Comparison of ENCODE assay signal across 12 cellular contexts in the genomic region with DNA sequence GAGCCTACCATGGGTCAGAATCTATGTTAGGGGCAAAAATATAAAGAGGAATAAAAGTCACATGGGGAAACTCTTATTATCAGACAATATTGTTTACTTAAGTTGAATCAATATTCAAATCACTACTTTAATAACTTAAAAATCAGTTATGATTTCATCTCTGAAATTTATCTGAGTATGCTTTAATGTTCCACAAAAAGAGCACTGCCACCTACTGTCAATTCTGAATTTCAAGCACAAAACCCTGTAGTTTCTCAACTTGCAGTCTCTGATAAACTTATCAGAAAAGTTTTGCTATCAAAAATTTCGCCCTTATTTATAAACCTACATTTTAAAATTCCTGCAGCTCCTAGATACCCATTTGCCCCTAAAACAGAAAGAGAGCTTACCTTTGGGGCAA. TPM values are rescaled to one million over a fixed set of nuclear protein-coding genes. Genes with fewer than 3 reads are reported as not detected.
DNase-seq lines count a peak whose midpoint lies in the region; ATAC-seq and TF ChIP-seq lines count a peak whose summit lies in the region.
"Had no signal": no experiment of that assay in that cellular context is flagged by ENCODE, and none has a peak within 500 bp of the region (broad histone marks: within the 10 kb centered on the region; RNA-seq: fewer than 3 reads in every experiment).

No MANE protein-coding gene starts in this region.

- H3K9ac ChIP-seq in SK-N-SH, result no peak overlapping the region

- peaks cover 21% of the 10 kb centered on the region; the same call in 1 of the 2 replicates for H3K79me2 ChIP-seq in SK-N-SH (ENCODE audit: insufficient read depth)

- H3F3A ChIP-seq in SK-N-SH (replicated peaks; ENCODE audit: insufficient read depth), result peaks cover 23% of the 10 kb centered on the region

- 56% methylated on average over 1 of the region's 1 CpG for WGBS in SK-N-SH (ENCODE audit: low lambda C conversion rate)

- ATAC-seq in SK-N-SH treated with all-trans-retinoic acid at 6 μM for 48 hours (no peak), HG03097 (IDR thresholded peaks at IDR 0.05; ENCODE audit: low FRiP score, unreplicated experiment) (no peak)
- ATAC-seq: naive thymus-derived CD8-positive, alpha-beta T cell had no signal

- no peak overlapping the region for H2AFZ ChIP-seq in SK-N-SH (ENCODE audit: low read depth)

- no peaks in the 10 kb centered on the region for H4K20me1 ChIP-seq in SK-N-SH (ENCODE audit: insufficient read depth)

- H3K4me3 ChIP-seq in SK-N-SH (ENCODE audit: low read depth in 2 of 2, low read length in 1 of 2), result no peak overlapping the region

- no peaks in the 10 kb centered on the region for H3K9me2 ChIP-seq in SK-N-SH

- no peak for TF ChIP-seq EP300 in SK-N-SH (IDR thresholded peaks at IDR 0.05; ENCODE audit: borderline replicate concordance in 1 of 2, low read depth in 1 of 2, low read length in 1 of 2)

- CTCF ChIA-PET in SK-N-SH (lab: Yijun Ruan, JAX), result interaction anchor here (0.6 to 1.0 kb wide), 3 partner anchors 48 to 999 kb away, joined by 3 to 4 read pairs (median 3); a partner anchor contains a TSS

- H3K9me3 ChIP-seq in SK-N-SH, result no peaks in the 10 kb centered on the region

- no peak overlapping the region for H3K27ac ChIP-seq in SK-N-SH (ENCODE audit: low read depth in 2 of 2, low read length in 1 of 2)
- H3K27ac ChIP-seq in substantia nigra (ENCODE audit: low read depth, low read length, poor library complexity, severe bottlenecking), result no peak overlapping the region

- peak; percentile 53 for TF ChIP-seq CTCF in SK-N-SH (IDR thresholded peaks at IDR 0.05)

- no peak for DNase-seq in SK-N-SH
- DNase-seq in NAMALWA (ENCODE audit: low spot score), result peak; percentile 16
- peak; percentile 22 for DNase-seq in dermis blood vessel endothelial cell
- peak; percentile 5 for DNase-seq in renal cortical epithelial cell (ENCODE audit: low read depth)
- no peak for DNase-seq in DMS 273 (lab: John Stamatoyannopoulos, UW; ENCODE audit: unreplicated experiment)
- no peak for DNase-seq in substantia nigra (lab: John Stamatoyannopoulos, UW)
- DNase-seq: activated CD4-positive, alpha-beta T cell treated with anti-CD3 and anti-CD28 coated beads, Interleukin-2, amount 50 U/mL, for 4 hours; activated naive CD4-positive, alpha-beta T cell treated with Interleukin-2 at 50 U/mL for 16 hours; NCI-H510A had no signal

- H3K27me3 ChIP-seq in SK-N-SH (ENCODE audit: insufficient read depth), result no peaks in the 10 kb centered on the region

- H3K36me3 ChIP-seq in SK-N-SH (replicated peaks in 1 of 2; ENCODE audit: control insufficient read depth in 1 of 2, insufficient read depth in 2 of 2, low read length in 1 of 2), result peaks cover 18 to 47% of the 10 kb centered on the region in 2 experiments

- peak; percentile 15; the same call in 1 of the 2 replicates for TF ChIP-seq RAD21 in SK-N-SH (IDR thresholded peaks at IDR 0.05; ENCODE audit: low read length)

- H3K4me1 ChIP-seq in SK-N-SH (ENCODE audit: control insufficient read depth in 1 of 2, insufficient read depth in 2 of 2, low read depth in 1 of 2, low read length in 1 of 2), result peaks cover 2 to 12% of the 10 kb centered on the region in 2 experiments; a peak in 2 of 4 replicates

- no peak overlapping the region for H3K4me2 ChIP-seq in SK-N-SH

- POLR2A ChIA-PET in SK-N-SH (lab: Yijun Ruan, JAX), result no interaction called here

TF ChIP-seq in SK-N-SH, 30 proteins besides CTCF, POLR2A, EP300 and RAD21:
- TF ChIP-seq, protein P1, sequence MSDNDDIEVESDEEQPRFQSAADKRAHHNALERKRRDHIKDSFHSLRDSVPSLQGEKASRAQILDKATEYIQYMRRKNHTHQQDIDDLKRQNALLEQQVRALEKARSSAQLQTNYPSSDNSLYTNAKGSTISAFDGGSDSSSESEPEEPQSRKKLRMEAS (IDR thresholded peaks at IDR 0.05; ENCODE audit: low read depth), result no peak
- no peak for TF ChIP-seq YY1 (IDR thresholded peaks at IDR 0.05; ENCODE audit: low read depth)
- TF ChIP-seq, protein P2, sequence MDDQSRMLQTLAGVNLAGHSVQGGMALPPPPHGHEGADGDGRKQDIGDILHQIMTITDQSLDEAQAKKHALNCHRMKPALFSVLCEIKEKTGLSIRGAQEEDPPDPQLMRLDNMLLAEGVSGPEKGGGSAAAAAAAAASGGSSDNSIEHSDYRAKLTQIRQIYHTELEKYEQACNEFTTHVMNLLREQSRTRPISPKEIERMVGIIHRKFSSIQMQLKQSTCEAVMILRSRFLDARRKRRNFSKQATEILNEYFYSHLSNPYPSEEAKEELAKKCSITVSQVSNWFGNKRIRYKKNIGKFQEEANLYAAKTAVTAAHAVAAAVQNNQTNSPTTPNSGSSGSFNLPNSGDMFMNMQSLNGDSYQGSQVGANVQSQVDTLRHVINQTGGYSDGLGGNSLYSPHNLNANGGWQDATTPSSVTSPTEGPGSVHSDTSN (IDR thresholded peaks at IDR 0.05), result no peak
- no peak for TF ChIP-seq GATA2 (CRISPR knock-in tag; IDR thresholded peaks at IDR 0.05)
- no peak for TF ChIP-seq FOXM1 (IDR thresholded peaks at IDR 0.05; ENCODE audit: low read depth)
- TF ChIP-seq FOSL2 (IDR thresholded peaks at IDR 0.05; ENCODE audit: borderline replicate concordance, low read depth), result no peak
- TF ChIP-seq SMC3 (IDR thresholded peaks at IDR 0.05; ENCODE audit: low read depth, low read length), result 0 out of 2 replicates have a peak, but pooled peaks have one; percentile 10
- TF ChIP-seq, protein P3, sequence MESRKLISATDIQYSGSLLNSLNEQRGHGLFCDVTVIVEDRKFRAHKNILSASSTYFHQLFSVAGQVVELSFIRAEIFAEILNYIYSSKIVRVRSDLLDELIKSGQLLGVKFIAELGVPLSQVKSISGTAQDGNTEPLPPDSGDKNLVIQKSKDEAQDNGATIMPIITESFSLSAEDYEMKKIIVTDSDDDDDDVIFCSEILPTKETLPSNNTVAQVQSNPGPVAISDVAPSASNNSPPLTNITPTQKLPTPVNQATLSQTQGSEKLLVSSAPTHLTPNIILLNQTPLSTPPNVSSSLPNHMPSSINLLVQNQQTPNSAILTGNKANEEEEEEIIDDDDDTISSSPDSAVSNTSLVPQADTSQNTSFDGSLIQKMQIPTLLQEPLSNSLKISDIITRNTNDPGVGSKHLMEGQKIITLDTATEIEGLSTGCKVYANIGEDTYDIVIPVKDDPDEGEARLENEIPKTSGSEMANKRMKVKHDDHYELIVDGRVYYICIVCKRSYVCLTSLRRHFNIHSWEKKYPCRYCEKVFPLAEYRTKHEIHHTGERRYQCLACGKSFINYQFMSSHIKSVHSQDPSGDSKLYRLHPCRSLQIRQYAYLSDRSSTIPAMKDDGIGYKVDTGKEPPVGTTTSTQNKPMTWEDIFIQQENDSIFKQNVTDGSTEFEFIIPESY (IDR thresholded peaks at IDR 0.05; ENCODE audit: borderline replicate concordance, low read depth), result no peak

TF ChIP-seq in SK-N-SH treated with all-trans-retinoic acid at 6 μM for 48 hours, 23 proteins besides CTCF, POLR2A, EP300 and RAD21:
- TF ChIP-seq TOX (CRISPR knock-in tag; IDR thresholded peaks at IDR 0.05; ENCODE audit: borderline replicate concordance) (no peak), BACH2 (CRISPR knock-in tag; IDR thresholded peaks at IDR 0.05; ENCODE audit: borderline replicate concordance) (no peak), ZNF70 (CRISPR knock-in tag; IDR thresholded peaks at IDR 0.05) (no peak), PPARA (CRISPR knock-in tag; IDR thresholded peaks at IDR 0.05; ENCODE audit: borderline replicate concordance) (no peak), ZNF8 (CRISPR knock-in tag; IDR thresholded peaks at IDR 0.05) (no peak)
- TF ChIP-seq, protein P4, sequence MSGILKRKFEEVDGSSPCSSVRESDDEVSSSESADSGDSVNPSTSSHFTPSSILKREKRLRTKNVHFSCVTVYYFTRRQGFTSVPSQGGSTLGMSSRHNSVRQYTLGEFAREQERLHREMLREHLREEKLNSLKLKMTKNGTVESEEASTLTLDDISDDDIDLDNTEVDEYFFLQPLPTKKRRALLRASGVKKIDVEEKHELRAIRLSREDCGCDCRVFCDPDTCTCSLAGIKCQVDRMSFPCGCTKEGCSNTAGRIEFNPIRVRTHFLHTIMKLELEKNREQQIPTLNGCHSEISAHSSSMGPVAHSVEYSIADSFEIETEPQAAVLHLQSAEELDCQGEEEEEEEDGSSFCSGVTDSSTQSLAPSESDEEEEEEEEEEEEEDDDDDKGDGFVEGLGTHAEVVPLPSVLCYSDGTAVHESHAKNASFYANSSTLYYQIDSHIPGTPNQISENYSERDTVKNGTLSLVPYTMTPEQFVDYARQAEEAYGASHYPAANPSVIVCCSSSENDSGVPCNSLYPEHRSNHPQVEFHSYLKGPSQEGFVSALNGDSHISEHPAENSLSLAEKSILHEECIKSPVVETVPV (CRISPR knock-in tag; IDR thresholded peaks at IDR 0.05), result no peak
TF ChIP-seq in SK-N-SH treated with all-trans-retinoic acid at 6 μM for 48 hours: peak in this region for 0.

RNA-seq across cellular contexts. Expression of a gene that starts 47.3 kb away (rescaled TPM):
- polyA plus RNA-seq in SK-N-SH (2012; rRNA removed), result 29.4 and 30.7 TPM in 2 replicates
- 36.5 and 45.4 TPM in 2 replicates for polyA plus RNA-seq in SK-N-SH (2012; cell fraction: cytosol; rRNA removed)
- polyA plus RNA-seq in SK-N-SH (2012; cell fraction: nucleus; rRNA removed), result 17.4 and 24.9 TPM in 2 replicates
- total RNA-seq in dermis blood vessel endothelial cell (166 and 217 TPM in 2 replicates), renal cortical epithelial cell (76.4 and 126 TPM in 2 replicates)

Comparison
In these comparisons a context has a peak if more than half of its experiments do, and no peak if none do; other contexts are left out.
1. DNase-seq: peak in NAMALWA (single experiment), dermis blood vessel endothelial cell (single experiment) and renal cortical epithelial cell (single experiment); none in SK-N-SH (single experiment), DMS 273 (single experiment) and substantia nigra (0 of 49).